ENCODE assay signal across 9 cellular contexts in genomic region chr13:51764184-51765141, GRCh38. TPM values are rescaled to one million over a fixed set of nuclear protein-coding genes. Genes with fewer than 3 reads are reported as not detected.
DNase-seq lines count a peak whose midpoint lies in the region; ATAC-seq, FAIRE-seq and TF ChIP-seq lines count a peak whose summit lies in the region.
"Had no signal": no experiment of that assay in that cellular context is flagged by ENCODE, and none has a peak within 500 bp of the region (broad histone marks: within the 10 kb centered on the region; RNA-seq: fewer than 3 reads in every experiment).

No MANE protein-coding gene starts in this region.

- DNase-seq in NCI-H748 (lab: John Stamatoyannopoulos, UW; ENCODE audit: unreplicated experiment) = peak; percentile 9
- no peak for DNase-seq in NCI-H748 treated with DMSO at 0.1 percent for 48 hours (lab: John Stamatoyannopoulos, UW)
- no peak for DNase-seq in SK-N-SH
- DNase-seq in astrocyte (ENCODE audit: low read depth) = peak; percentile 75
- peak; percentile 63 for DNase-seq in kidney glomerular epithelial cell (lab: John Stamatoyannopoulos, UW)
- DNase-seq in stimulated activated CD4-positive, alpha-beta T cell treated with anti-CD3 and anti-CD28 coated beads, Interleukin-2, amount 100 ng/mL, for 24 hours = peak; percentile 71 to 74
- DNase-seq in Karpas-422 = no peak

- no peaks in the 10 kb centered on the region for H3K79me2 ChIP-seq in SK-N-SH (ENCODE audit: insufficient read depth)
- H3K79me2 ChIP-seq in astrocyte (ENCODE audit: insufficient read depth, low read length) = no peaks in the 10 kb centered on the region
- no peaks in the 10 kb centered on the region for H3K79me2 ChIP-seq in Karpas-422 (ENCODE audit: low read length)

- H3K4me3 Mint-ChIP-seq in astrocyte (ENCODE audit: unreplicated experiment) = peak overlapping the region; percentile 67

- peak; percentile 89 for ATAC-seq in HG03066 (IDR thresholded peaks at IDR 0.05; ENCODE audit: low read depth, unreplicated experiment)

- CTCF ChIA-PET in SK-N-SH (lab: Yijun Ruan, JAX) = interaction anchor here (2.2 kb wide), 1 partner anchor 33 kb away, joined by 6 read pairs; no protein-coding TSS in a partner anchor

- H3K27me3 ChIP-seq in SK-N-SH (ENCODE audit: insufficient read depth) (no peaks in the 10 kb centered on the region), astrocyte (ENCODE audit: insufficient read depth, low read length) (no peaks in the 10 kb centered on the region), Karpas-422 (ENCODE audit: low read length) (no peaks in the 10 kb centered on the region)

- H3K36me3 ChIP-seq in SK-N-SH (replicated peaks in 1 of 2; ENCODE audit: control insufficient read depth in 1 of 2, insufficient read depth in 2 of 2, low read length in 1 of 2) (peaks cover 25 to 38% of the 10 kb centered on the region in 2 experiments), astrocyte (ENCODE audit: insufficient read depth, low read length) (peaks cover 12% of the 10 kb centered on the region), Karpas-422 (ENCODE audit: insufficient read depth, low read length) (no peaks in the 10 kb centered on the region)

- no peaks in the 10 kb centered on the region for H3K9me3 Mint-ChIP-seq in astrocyte (ENCODE audit: unreplicated experiment)

- H3K4me1 ChIP-seq in SK-N-SH (ENCODE audit: control insufficient read depth in 1 of 2, insufficient read depth in 2 of 2, low read depth in 1 of 2, low read length in 1 of 2) (peaks cover 7 to 10% of the 10 kb centered on the region in 2 experiments; a peak in 3 of 4 replicates), astrocyte (ENCODE audit: insufficient read depth, low read length) (peaks cover 21% of the 10 kb centered on the region), Karpas-422 (ENCODE audit: low read length) (no peaks in the 10 kb centered on the region)

- no peaks in the 10 kb centered on the region for H3K27me3 Mint-ChIP-seq in astrocyte (ENCODE audit: low read depth, unreplicated experiment)

- 79% methylated on average over 7 of the region's 12 CpGs for WGBS in SK-N-SH (ENCODE audit: low lambda C conversion rate)

- H3K4me2 ChIP-seq in SK-N-SH (peak overlapping the region; percentile 35; the same call in 1 of the 2 replicates), astrocyte (ENCODE audit: low read length) (peak overlapping the region; percentile 47), Karpas-422 (ENCODE audit: low read depth, low read length, poor library complexity, severe bottlenecking) (no peak overlapping the region)

- peaks cover 22% of the 10 kb centered on the region for H3K4me1 Mint-ChIP-seq in astrocyte (ENCODE audit: low read depth, unreplicated experiment)

- H3K27ac ChIP-seq in SK-N-SH (ENCODE audit: low read depth in 2 of 2, low read length in 1 of 2) (peak overlapping the region in 1 of 2 experiments; percentile 33), astrocyte (ENCODE audit: low read depth, low read length) (peak overlapping the region; percentile 30), Karpas-422 (ENCODE audit: low read length) (no peak overlapping the region)
- H3K27ac ChIP-seq: C4-2B had no signal

- peak overlapping the region; percentile 47 for H3K27ac Mint-ChIP-seq in astrocyte (ENCODE audit: unreplicated experiment)

- H3K4me3 ChIP-seq in SK-N-SH (ENCODE audit: low read depth in 2 of 2, low read length in 1 of 2) (no peak overlapping the region), astrocyte (ENCODE audit: insufficient read depth, low read depth, low read length) (no peak overlapping the region), Karpas-422 (ENCODE audit: low read length) (no peak overlapping the region)

- POLR2A ChIA-PET in SK-N-SH (lab: Yijun Ruan, JAX) = no interaction called here

- H3K36me3 Mint-ChIP-seq in astrocyte (ENCODE audit: low read depth, unreplicated experiment) = peaks cover 28% of the 10 kb centered on the region

- H2AFZ ChIP-seq in SK-N-SH (ENCODE audit: low read depth) = no peak overlapping the region
- H2AFZ ChIP-seq in astrocyte (ENCODE audit: low read depth, low read length) = no peak overlapping the region
- H2AFZ ChIP-seq in Karpas-422 (ENCODE audit: low read length) = no peak overlapping the region

- no peak for TF ChIP-seq RAD21 in SK-N-SH (IDR thresholded peaks at IDR 0.05; ENCODE audit: low read length)

- H3K9me3 ChIP-seq in SK-N-SH = no peaks in the 10 kb centered on the region
- no peaks in the 10 kb centered on the region for H3K9me3 ChIP-seq in astrocyte (ENCODE audit: insufficient read depth, low read depth, low read length)
- H3K9me3 ChIP-seq in Karpas-422 (ENCODE audit: low read length) = no peaks in the 10 kb centered on the region

- H3K9ac ChIP-seq in SK-N-SH (no peak overlapping the region), astrocyte (ENCODE audit: low read length) (peak overlapping the region; percentile 36), Karpas-422 (ENCODE audit: low read length) (no peak overlapping the region)

- no peak for TF ChIP-seq CTCF in SK-N-SH (IDR thresholded peaks at IDR 0.05)
- TF ChIP-seq CTCF in astrocyte (IDR thresholded peaks at IDR 0.05; ENCODE audit: insufficient read depth, low read depth, low read length) = no peak

- H3F3A ChIP-seq in SK-N-SH (replicated peaks; ENCODE audit: insufficient read depth) = peaks cover 10% of the 10 kb centered on the region

- H4K20me1 ChIP-seq in SK-N-SH (ENCODE audit: insufficient read depth) (no peaks in the 10 kb centered on the region), astrocyte (ENCODE audit: insufficient read depth, low read length) (no peaks in the 10 kb centered on the region), Karpas-422 (ENCODE audit: insufficient read depth, low read depth, low read length) (no peaks in the 10 kb centered on the region)

- FAIRE-seq in astrocyte (lab: Jason Lieb, UNC) = no peak

- no peaks in the 10 kb centered on the region for H3K9me2 ChIP-seq in SK-N-SH
- no peaks in the 10 kb centered on the region for H3K9me2 ChIP-seq in Karpas-422 (replicated peaks; ENCODE audit: insufficient read depth, low read length)

- TF ChIP-seq EP300 in SK-N-SH (IDR thresholded peaks at IDR 0.05; ENCODE audit: borderline replicate concordance in 1 of 2, low read depth in 1 of 2, low read length in 1 of 2) = no peak

TF ChIP-seq in SK-N-SH, 30 proteins besides CTCF, POLR2A, EP300 and RAD21:
- no peak for TF ChIP-seq YY1 (IDR thresholded peaks at IDR 0.05; ENCODE audit: low read depth)
- peak; percentile 19; the same call in 1 of the 2 replicates for TF ChIP-seq FOSL2 (IDR thresholded peaks at IDR 0.05; ENCODE audit: borderline replicate concordance, low read depth)

RNA-seq across cellular contexts. Expression of gene DHRS12, which starts 39.5 kb away (rescaled TPM):
- 8.2 and 9.6 TPM in 2 replicates for polyA plus RNA-seq in SK-N-SH (2012; rRNA removed)
- polyA plus RNA-seq in SK-N-SH (2012; cell fraction: cytosol; rRNA removed) = 7.9 and 8.7 TPM in 2 replicates
- polyA plus RNA-seq in SK-N-SH (2012; cell fraction: nucleus; rRNA removed) = 16.4 and 17.1 TPM in 2 replicates
- 4.0 and 4.9 TPM in 2 replicates for total RNA-seq in astrocyte
- total RNA-seq in Karpas-422 (2014; rRNA removed; shearing (Covaris generic); ENCODE audit: low replicate concordance) = 9.7 and 10.9 TPM in 2 replicates

Comparison
In these comparisons a context has a peak if more than half of its experiments do, and no peak if none do; other contexts are left out.
1. DNase-seq: peak in NCI-H748 (single experiment), astrocyte (single experiment), kidney glomerular epithelial cell (single experiment) and stimulated activated CD4-positive, alpha-beta T cell treated with anti-CD3 and anti-CD28 coated beads, Interleukin-2, amount 100 ng/mL, for 24 hours (2 of 2); none in NCI-H748 treated with DMSO at 0.1 percent for 48 hours (single experiment), SK-N-SH (single experiment) and Karpas-422 (single experiment).